In the genomic region with DNA sequence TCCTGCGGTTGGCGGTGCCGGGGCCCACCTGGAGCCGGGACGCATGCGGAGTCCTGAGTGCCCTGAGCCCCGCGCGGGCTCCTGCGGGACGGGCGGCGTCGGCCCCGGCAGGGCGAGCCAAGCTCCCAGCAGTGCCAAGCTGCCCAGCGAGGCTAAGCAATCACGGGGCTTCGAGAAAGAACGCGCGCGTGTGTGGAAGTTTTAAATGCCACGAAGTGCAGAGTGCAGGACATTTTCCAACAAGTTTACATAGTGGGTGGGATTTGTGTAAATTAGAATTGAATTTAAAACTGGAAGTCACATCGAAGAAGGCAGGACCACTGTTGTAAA, we compare ENCODE assay signal across 8 cellular contexts. TPM values are rescaled to one million over a fixed set of nuclear protein-coding genes. Genes with fewer than 3 reads are reported as not detected.
A peak's percentile ranks its signal among the peaks of the same experiment; 100 is the strongest.
DNase-seq lines count a peak whose midpoint lies in the region; ATAC-seq and TF ChIP-seq lines count a peak whose summit lies in the region.

No MANE protein-coding gene starts in this region.

- no peak for DNase-seq in activated T-cell treated with anti-CD3 and anti-CD28 coated beads, Interleukin-2, amount 50 U/mL, for 72 hours
- DNase-seq in activated T-cell treated with anti-CD3 and anti-CD28 coated beads, Interleukin-2, amount 50 U/mL, for 1 hour = no peak
- no peak for DNase-seq in chondrocyte (ENCODE audit: low spot score)
- DNase-seq in memory B cell (ENCODE audit: low spot score in 2 of 2) = no peak
- no peak for DNase-seq in type B pancreatic cell (ENCODE audit: extremely low spot score, unreplicated experiment)
- no peak for DNase-seq in stimulated activated naive CD4-positive, alpha-beta T cell treated with Interleukin-2 at 50 U/mL for 16 hours (lab: John Stamatoyannopoulos, UW)
- no peak for DNase-seq in erythroblast (lab: John Stamatoyannopoulos, UW)

- peak overlapping the region; percentile 87 to 89 for H3K4me3 Mint-ChIP-seq in activated T-cell treated with anti-CD3 and anti-CD28 coated beads, Interleukin-2, amount 50 U/mL, for 72 hours
- H3K4me3 Mint-ChIP-seq in chondrocyte (ENCODE audit: unreplicated experiment) (peak overlapping the region; percentile 49), memory B cell (peak overlapping the region; percentile 49), type B pancreatic cell (peak overlapping the region; percentile 57)

- peaks cover 34% of the 10 kb centered on the region for H3K27me3 Mint-ChIP-seq in activated T-cell treated with anti-CD3 and anti-CD28 coated beads, Interleukin-2, amount 50 U/mL, for 72 hours (ENCODE audit: low read depth)
- H3K27me3 Mint-ChIP-seq in chondrocyte (ENCODE audit: low read depth) (peaks cover 33% of the 10 kb centered on the region), memory B cell (peaks cover 2% of the 10 kb centered on the region), type B pancreatic cell (peaks cover 40% of the 10 kb centered on the region)

- TF ChIP-seq POLR2A in erythroblast (IDR thresholded peaks at IDR 0.05; ENCODE audit: low read length) = no peak

- TF ChIP-seq CTCF in chondrocyte (IDR thresholded peaks at IDR 0.05) (no peak), type B pancreatic cell (conservative IDR thresholded peaks at IDR 0.05) (no peak)

- H3K9me3 Mint-ChIP-seq in activated T-cell treated with anti-CD3 and anti-CD28 coated beads, Interleukin-2, amount 50 U/mL, for 72 hours = no peaks in the 10 kb centered on the region
- H3K9me3 Mint-ChIP-seq in chondrocyte (ENCODE audit: low read depth) = no peaks in the 10 kb centered on the region
- no peaks in the 10 kb centered on the region for H3K9me3 Mint-ChIP-seq in memory B cell
- no peaks in the 10 kb centered on the region for H3K9me3 Mint-ChIP-seq in type B pancreatic cell

- peaks cover 21% of the 10 kb centered on the region for H3K4me1 Mint-ChIP-seq in activated T-cell treated with anti-CD3 and anti-CD28 coated beads, Interleukin-2, amount 50 U/mL, for 72 hours (ENCODE audit: low read depth)
- H3K4me1 Mint-ChIP-seq in chondrocyte (ENCODE audit: low read depth) (peaks cover 7% of the 10 kb centered on the region), memory B cell (peaks cover 8% of the 10 kb centered on the region), type B pancreatic cell (ENCODE audit: unreplicated experiment) (peaks cover 3% of the 10 kb centered on the region)

- H3K27ac Mint-ChIP-seq in activated T-cell treated with anti-CD3 and anti-CD28 coated beads, Interleukin-2, amount 50 U/mL, for 72 hours = no peak overlapping the region
- H3K27ac Mint-ChIP-seq in chondrocyte (ENCODE audit: unreplicated experiment) (no peak overlapping the region), memory B cell (no peak overlapping the region), type B pancreatic cell (no peak overlapping the region)

- H3K36me3 Mint-ChIP-seq in activated T-cell treated with anti-CD3 and anti-CD28 coated beads, Interleukin-2, amount 50 U/mL, for 72 hours (ENCODE audit: insufficient read depth in 2 of 2) = peaks cover 0 to 5% of the 10 kb centered on the region in 2 donors
- H3K36me3 Mint-ChIP-seq in chondrocyte (ENCODE audit: low read depth) (peaks cover 2% of the 10 kb centered on the region), memory B cell (no peaks in the 10 kb centered on the region), type B pancreatic cell (peaks cover 9% of the 10 kb centered on the region)

- no peak for ATAC-seq in activated T-cell treated with anti-CD3 and anti-CD28 coated beads, Interleukin-2, amount 50 U/mL, for 72 hours (replicated peaks in 1 of 2)
- ATAC-seq in memory B cell (ENCODE audit: low read depth) = no peak
- no peak for ATAC-seq in GM21447 (IDR thresholded peaks at IDR 0.05; ENCODE audit: unreplicated experiment)

RNA-seq across cellular contexts. Expression of gene CPM, which starts 0.6 kb away (rescaled TPM):
- total RNA-seq in activated T-cell treated with anti-CD3 and anti-CD28 coated beads, Interleukin-2, amount 50 U/mL, for 72 hours = 10 to 100 TPM in 1 of 2 donors, 1 to 10 TPM in 1; 8.4 to 17.7 TPM
- total RNA-seq in chondrocyte (0.29 to 1.3 TPM (median 0.67 TPM) in 3 replicates), type B pancreatic cell (ENCODE audit: low replicate concordance) (56.2 and 58.1 TPM in 2 replicates)
